Comparison of ENCODE assay signal across 28 cellular contexts in genomic region chr3:190865419-190865818, GRCh38. TPM values are rescaled to one million over a fixed set of nuclear protein-coding genes. Genes with fewer than 3 reads are reported as not detected.
DNase-seq lines count a peak whose midpoint lies in the region; ATAC-seq and TF ChIP-seq lines count a peak whose summit lies in the region.
"Had no signal": no experiment of that assay in that cellular context is flagged by ENCODE, and none has a peak within 500 bp of the region (broad histone marks: within the 10 kb centered on the region; RNA-seq: fewer than 3 reads in every experiment).

No MANE protein-coding gene starts in this region.

- DNase-seq in left ventricle myocardium inferior (no peak), left cardiac atrium (no peak), epithelial cell of proximal tubule (ENCODE audit: low read depth) (no peak), smooth muscle cell (lab: John Stamatoyannopoulos, UW; ENCODE audit: unreplicated experiment) (no peak)
- DNase-seq: activated CD4-positive, alpha-beta T cell treated with anti-CD3 and anti-CD28 coated beads, Interleukin-2, amount 50 U/mL, for 48 hours; activated CD8-positive, alpha-beta memory T cell treated with anti-CD3 and anti-CD28 coated beads, Interleukin-2, amount 50 U/mL, for 4 hours; aorta; CD8-positive, alpha-beta memory T cell; effector memory CD8-positive, alpha-beta T cell; hypothalamus; MV-4-11; NCI-H1694; retina; SJCRH30; T-cell; upper lobe of right lung had no signal

- H3K4me3 ChIP-seq in left ventricle myocardium inferior (no peak overlapping the region), epithelial cell of proximal tubule (ENCODE audit: low read depth, low read length) (peak overlapping the region; percentile 6), smooth muscle cell (peak overlapping the region; percentile 17)
- H3K4me3 ChIP-seq: cardiac muscle cell, coronary artery, SJCRH30, upper lobe of right lung had no signal

- H3K4me1 ChIP-seq in left ventricle myocardium inferior (peaks cover 25% of the 10 kb centered on the region), smooth muscle cell (ENCODE audit: low read depth) (no peaks in the 10 kb centered on the region)
- H3K4me1 ChIP-seq: upper lobe of right lung had no signal

- ATAC-seq in left cardiac atrium (no peak), HG02884 (IDR thresholded peaks at IDR 0.05; ENCODE audit: unreplicated experiment) (peak; percentile 52), HG03045 (IDR thresholded peaks at IDR 0.05; ENCODE audit: unreplicated experiment) (no peak), HG03025 (IDR thresholded peaks at IDR 0.05; ENCODE audit: low FRiP score, unreplicated experiment) (no peak), GM21717 (IDR thresholded peaks at IDR 0.05; ENCODE audit: unreplicated experiment) (no peak)
- ATAC-seq: activated T-helper 17 cell treated with anti-CD3 and anti-CD28 coated beads, Interleukin-2, amount 50 U/mL, for 72 hours; effector memory CD8-positive, alpha-beta T cell; esophagus mucosa; T-cell; upper lobe of right lung had no signal

- no peaks in the 10 kb centered on the region for H3F3A ChIP-seq in smooth muscle cell (ENCODE audit: low read depth)

- H3K4me2 ChIP-seq in smooth muscle cell = no peak overlapping the region

- no peak overlapping the region for H2AFZ ChIP-seq in smooth muscle cell (ENCODE audit: low read depth)

- no peak for TF ChIP-seq CTCF in left ventricle myocardium inferior (IDR thresholded peaks at IDR 0.05; ENCODE audit: borderline replicate concordance)
- TF ChIP-seq CTCF in epithelial cell of proximal tubule (conservative IDR thresholded peaks at IDR 0.05; ENCODE audit: low read depth, low read length) = no peak
- no peak for TF ChIP-seq CTCF in smooth muscle cell (IDR thresholded peaks at IDR 0.05; ENCODE audit: borderline replicate concordance, insufficient read depth, poor library complexity, severe bottlenecking)

- intact Hi-C loops in left ventricle myocardium inferior (cut with micrococcal nuclease) (no loop called here), left cardiac atrium (cut with DNase I) (loop anchor here in 1 of 2 donors (10.0 kb wide), 1 partner anchor 161 kb away; no protein-coding TSS in a partner anchor)

- H3K9me3 ChIP-seq in left ventricle myocardium inferior (replicated peaks) (no peaks in the 10 kb centered on the region), smooth muscle cell (replicated peaks; ENCODE audit: low read depth) (no peaks in the 10 kb centered on the region)
- H3K9me3 ChIP-seq: SJCRH30, upper lobe of right lung had no signal

- H3K36me3 ChIP-seq in left ventricle myocardium inferior = no peaks in the 10 kb centered on the region
- H3K36me3 ChIP-seq in smooth muscle cell (ENCODE audit: low read depth) = no peaks in the 10 kb centered on the region
- H3K36me3 ChIP-seq: cardiac muscle cell, SJCRH30, upper lobe of right lung had no signal

- H3K27me3 ChIP-seq in left ventricle myocardium inferior (ENCODE audit: low read depth) = no peaks in the 10 kb centered on the region
- peaks cover 59% of the 10 kb centered on the region for H3K27me3 ChIP-seq in smooth muscle cell (ENCODE audit: low read depth)
- H3K27me3 ChIP-seq: SJCRH30 had no signal

- H3K27ac ChIP-seq in left ventricle myocardium inferior (replicated peaks) = peak overlapping the region; percentile 93
- no peak overlapping the region for H3K27ac ChIP-seq in smooth muscle cell (ENCODE audit: low read depth)
- H3K27ac ChIP-seq: 22Rv1, cardiac muscle cell, coronary artery, SJCRH30, upper lobe of right lung had no signal

- H3K79me2 ChIP-seq in smooth muscle cell (ENCODE audit: low read depth) = no peaks in the 10 kb centered on the region

- no peak overlapping the region for H3K9ac ChIP-seq in smooth muscle cell (ENCODE audit: low read depth)

- 17% methylated on average over 2 of the region's 2 CpGs for WGBS in smooth muscle cell (ENCODE audit: low lambda C conversion rate)

- H4K20me1 ChIP-seq in smooth muscle cell (ENCODE audit: low read depth) = no peaks in the 10 kb centered on the region

RNA-seq across cellular contexts. Expression of gene GMNC, which starts 2.9 kb away (rescaled TPM):
- 2.2 TPM for total RNA-seq in left ventricle myocardium inferior
- under 1 TPM; 0.32 to 0.34 TPM for total RNA-seq in left cardiac atrium
- 0.14 and 1.5 TPM in 2 replicates for total RNA-seq in epithelial cell of proximal tubule
- not detected in 2 replicates for total RNA-seq in smooth muscle cell
- polyA plus RNA-seq in smooth muscle cell = not detected in 2 replicates
- total RNA-seq: activated T-helper 17 cell treated with anti-CD3 and anti-CD28 coated beads, Interleukin-2, amount 50 U/mL, for 72 hours; aorta; cardiac muscle cell; CD8-positive, alpha-beta memory T cell; esophagus mucosa; H4; lung microvascular endothelial cell; SJCRH30; subcutaneous adipose tissue; T-cell; upper lobe of right lung had no signal
- polyA plus RNA-seq: aorta; cardiac muscle cell; CD8-positive, alpha-beta memory T cell had no signal
